ENCODE assay signal across 19 cellular contexts in genomic region chr1:90494748-90495282, GRCh38.
"Had no signal": no experiment of that assay in that cellular context is flagged by ENCODE, and none has a peak within 500 bp of the region (broad histone marks: within the 10 kb centered on the region; RNA-seq: fewer than 3 reads in every experiment).

No MANE protein-coding gene starts in this region.

- H3K36me3 ChIP-seq: SJSA1 had no signal

- H3K9me3 ChIP-seq: SJSA1 had no signal

- DNase-seq: KBM-7, MV-4-11, NCI-H1048, NCI-H1105, NCI-H1436 treated with DMSO at 0.1 percent for 48 hours, NCI-H187, NCI-H2029, NCI-H2081 treated with DMSO at 0.1 percent for 48 hours, NCI-H2171, NCI-H226, NCI-H446, NCI-H510A treated with DMSO at 0.1 percent for 48 hours, NCI-H526, NCI-H748 treated with DMSO at 0.1 percent for 48 hours, Right ventricle myocardium superior, RPMI8226, SIG-M5 had no signal

- H3K27ac ChIP-seq: SJSA1, SK-N-MC had no signal

- H3K4me1 ChIP-seq: SJSA1 had no signal

- H3K4me3 ChIP-seq: SJSA1, SK-N-MC had no signal
